ENCODE assay signal across 1 cellular context in genomic region chr22:43723816-43724215, GRCh38.
TF ChIP-seq lines count a peak whose summit lies in the region.

No MANE protein-coding gene starts in this region.

TF ChIP-seq in GM23338, 12 proteins besides CTCF, POLR2A, EP300 and RAD21:
- no peak for TF ChIP-seq ZNF462 (CRISPR knock-in tag; IDR thresholded peaks at IDR 0.05)
- TF ChIP-seq ZNF331 (CRISPR knock-in tag; IDR thresholded peaks at IDR 0.05; ENCODE audit: low read depth): no peak
- no peak for TF ChIP-seq JUNB (IDR thresholded peaks at IDR 0.05; ENCODE audit: unreplicated experiment)
- no peak for TF ChIP-seq POLR2AphosphoS5 (IDR thresholded peaks at IDR 0.05; ENCODE audit: low read depth)
